ENCODE assay signal across 1 cellular context in genomic region chr20:30378721-30379120, GRCh38.
TF ChIP-seq lines count a peak whose summit lies in the region.

No MANE protein-coding gene starts in this region.

TF ChIP-seq in K562, 482 proteins besides CTCF, POLR2A, EP300 and RAD21:
- TF ChIP-seq ZNF146 (CRISPR knock-in tag; IDR thresholded peaks at IDR 0.05; ENCODE audit: unreplicated experiment): peak; percentile 78
- TF ChIP-seq RBM25 (IDR thresholded peaks at IDR 0.05; ENCODE audit: low read depth, low read length, severe bottlenecking): peak; percentile 37
- peak; percentile 75 for TF ChIP-seq BCOR (IDR thresholded peaks at IDR 0.05)
- peak; percentile 88 for TF ChIP-seq ZNF24 (IDR thresholded peaks at IDR 0.05)
- peak; percentile 20 to 50; a peak in 2 of 4 replicates for TF ChIP-seq KDM1A (IDR thresholded peaks at IDR 0.05)
TF ChIP-seq in K562: peak in this region for 5; not testable (repeated sequence) for 477.
